Comparison of ENCODE assay signal across 1 cellular context in genomic region chr10:131897297-131897899, GRCh38.
TF ChIP-seq lines count a peak whose summit lies in the region.

No MANE protein-coding gene starts in this region.

TF ChIP-seq in K562, 482 proteins besides CTCF, POLR2A, EP300 and RAD21 (continued from another document and continues in another):
- TF ChIP-seq, protein P1, sequence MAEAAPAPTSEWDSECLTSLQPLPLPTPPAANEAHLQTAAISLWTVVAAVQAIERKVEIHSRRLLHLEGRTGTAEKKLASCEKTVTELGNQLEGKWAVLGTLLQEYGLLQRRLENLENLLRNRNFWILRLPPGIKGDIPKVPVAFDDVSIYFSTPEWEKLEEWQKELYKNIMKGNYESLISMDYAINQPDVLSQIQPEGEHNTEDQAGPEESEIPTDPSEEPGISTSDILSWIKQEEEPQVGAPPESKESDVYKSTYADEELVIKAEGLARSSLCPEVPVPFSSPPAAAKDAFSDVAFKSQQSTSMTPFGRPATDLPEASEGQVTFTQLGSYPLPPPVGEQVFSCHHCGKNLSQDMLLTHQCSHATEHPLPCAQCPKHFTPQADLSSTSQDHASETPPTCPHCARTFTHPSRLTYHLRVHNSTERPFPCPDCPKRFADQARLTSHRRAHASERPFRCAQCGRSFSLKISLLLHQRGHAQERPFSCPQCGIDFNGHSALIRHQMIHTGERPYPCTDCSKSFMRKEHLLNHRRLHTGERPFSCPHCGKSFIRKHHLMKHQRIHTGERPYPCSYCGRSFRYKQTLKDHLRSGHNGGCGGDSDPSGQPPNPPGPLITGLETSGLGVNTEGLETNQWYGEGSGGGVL (CRISPR knock-in tag; IDR thresholded peaks at IDR 0.05) = no peak
- TF ChIP-seq ZNF431 (CRISPR knock-in tag; IDR thresholded peaks at IDR 0.05) (no peak), RFX7 (CRISPR knock-in tag; IDR thresholded peaks at IDR 0.05) (no peak), ZNF184 (CRISPR knock-in tag; IDR thresholded peaks at IDR 0.05) (no peak), LCOR (CRISPR knock-in tag; IDR thresholded peaks at IDR 0.05) (no peak), ZNF507 (tag; conservative IDR thresholded peaks at IDR 0.05) (no peak), SMARCA5 (IDR thresholded peaks at IDR 0.05) (no peak), STAT5B (CRISPR knock-in tag; IDR thresholded peaks at IDR 0.05) (no peak), TRIM24 (IDR thresholded peaks at IDR 0.05) (peak; percentile 51 to 72; a peak in 3 of 4 replicates), NCOA4 (IDR thresholded peaks at IDR 0.05; ENCODE audit: partially characterized antibody) (no peak), PHB2 (IDR thresholded peaks at IDR 0.05; ENCODE audit: low read depth) (no peak), NR1H2 (CRISPR knock-in tag; IDR thresholded peaks at IDR 0.05) (no peak), CEBPB (tag; IDR thresholded peaks at IDR 0.05) (peak; percentile 97), NEUROD1 (IDR thresholded peaks at IDR 0.05; ENCODE audit: borderline replicate concordance, low read depth, low read length, partially characterized antibody) (peak; percentile 71), RFX5 (IDR thresholded peaks at IDR 0.05; ENCODE audit: low read depth, low read length) (no peak), CTBP1 (IDR thresholded peaks at IDR 0.05; ENCODE audit: borderline replicate concordance) (peak; percentile 60; the same call in 1 of the 2 replicates), PRMT5 (CRISPR knock-in tag; IDR thresholded peaks at IDR 0.05) (no peak), MCM3 (IDR thresholded peaks at IDR 0.05) (no peak), SMAD2 (IDR thresholded peaks at IDR 0.05; ENCODE audit: low read depth, low read length) (no peak), NBN (IDR thresholded peaks at IDR 0.05; ENCODE audit: low read depth) (peak; percentile 49; the same call in 1 of the 2 replicates), MCM2 (IDR thresholded peaks at IDR 0.05; ENCODE audit: low read depth) (no peak), BRF1 (IDR thresholded peaks at IDR 0.05; ENCODE audit: borderline replicate concordance, extremely low read depth, insufficient read length) (no peak), GATAD2A (IDR thresholded peaks at IDR 0.05) (0 out of 2 replicates have a peak, but pooled peaks have one; percentile 41), MCM5 (IDR thresholded peaks at IDR 0.05; ENCODE audit: low read depth) (no peak), E2F4 (CRISPR knock-in tag; IDR thresholded peaks at IDR 0.05; ENCODE audit: low read depth) (no peak), POLR3A (IDR thresholded peaks at IDR 0.05; ENCODE audit: borderline replicate concordance, extremely low read depth, insufficient read depth, insufficient read length) (no peak), RBM15 (IDR thresholded peaks at IDR 0.05; ENCODE audit: insufficient read depth, low read length) (no peak), FUS (optimal IDR thresholded peaks at IDR 0.05; ENCODE audit: low read depth, low read length) (no peak), ZNF586 (CRISPR knock-in tag; conservative IDR thresholded peaks at IDR 0.05) (no peak), L3MBTL2 (IDR thresholded peaks at IDR 0.05) (peak; percentile 83), SMAD3 (CRISPR knock-in tag; conservative IDR thresholded peaks at IDR 0.05) (no peak), SIX5 (IDR thresholded peaks at IDR 0.05; ENCODE audit: borderline replicate concordance in 1 of 2, insufficient read depth in 1 of 2, low read depth in 1 of 2, low read length in 2 of 2) (no peak), ZNF764 (CRISPR knock-in tag; IDR thresholded peaks at IDR 0.05; ENCODE audit: low read depth) (no peak), FOXA1 (IDR thresholded peaks at IDR 0.05; ENCODE audit: borderline replicate concordance) (no peak), ZNF3 (CRISPR knock-in tag; IDR thresholded peaks at IDR 0.05) (no peak), KHSRP (IDR thresholded peaks at IDR 0.05) (no peak), MED1 (CRISPR knock-in tag; IDR thresholded peaks at IDR 0.05; ENCODE audit: borderline replicate concordance) (no peak), ZNF583 (CRISPR knock-in tag; IDR thresholded peaks at IDR 0.05) (0 out of 2 replicates have a peak, but pooled peaks have one; percentile 19), ADNP (tag; IDR thresholded peaks at IDR 0.05) (0 out of 2 replicates have a peak, but pooled peaks have one; percentile 30), PATZ1 (CRISPR knock-in tag; IDR thresholded peaks at IDR 0.05; ENCODE audit: borderline replicate concordance) (no peak), RFX1 (IDR thresholded peaks at IDR 0.05) (no peak), JUNB (CRISPR knock-in tag; conservative IDR thresholded peaks at IDR 0.05) (no peak), ETV5 (CRISPR knock-in tag; IDR thresholded peaks at IDR 0.05; ENCODE audit: low read depth) (no peak), HCFC1 (IDR thresholded peaks at IDR 0.05; ENCODE audit: low read depth, low read length) (peak; percentile 23; the same call in 1 of the 2 replicates), ZNF77 (CRISPR knock-in tag; IDR thresholded peaks at IDR 0.05) (no peak), JUN (IDR thresholded peaks at IDR 0.05; ENCODE audit: borderline replicate concordance, low read depth, low read length) (0 out of 2 replicates have a peak, but pooled peaks have one; percentile 67), JUN (CRISPR knock-in tag; IDR thresholded peaks at IDR 0.05; ENCODE audit: borderline replicate concordance) (no peak), E2F6 (IDR thresholded peaks at IDR 0.05; ENCODE audit: borderline replicate concordance in 1 of 2, extremely low read depth in 1 of 2, insufficient read depth in 1 of 2, insufficient read length in 1 of 2, low read depth in 1 of 2, low read length in 1 of 2, poor library complexity in 1 of 2, severe bottlenecking in 1 of 2) (peak; percentile 68), KLF16 (IDR thresholded peaks at IDR 0.05) (peak; percentile 87), SIN3A (IDR thresholded peaks at IDR 0.05; ENCODE audit: borderline replicate concordance in 2 of 2, control insufficient read depth in 1 of 2, low read depth in 2 of 2, low read length in 2 of 2) (no peak)
- TF ChIP-seq, protein P2, sequence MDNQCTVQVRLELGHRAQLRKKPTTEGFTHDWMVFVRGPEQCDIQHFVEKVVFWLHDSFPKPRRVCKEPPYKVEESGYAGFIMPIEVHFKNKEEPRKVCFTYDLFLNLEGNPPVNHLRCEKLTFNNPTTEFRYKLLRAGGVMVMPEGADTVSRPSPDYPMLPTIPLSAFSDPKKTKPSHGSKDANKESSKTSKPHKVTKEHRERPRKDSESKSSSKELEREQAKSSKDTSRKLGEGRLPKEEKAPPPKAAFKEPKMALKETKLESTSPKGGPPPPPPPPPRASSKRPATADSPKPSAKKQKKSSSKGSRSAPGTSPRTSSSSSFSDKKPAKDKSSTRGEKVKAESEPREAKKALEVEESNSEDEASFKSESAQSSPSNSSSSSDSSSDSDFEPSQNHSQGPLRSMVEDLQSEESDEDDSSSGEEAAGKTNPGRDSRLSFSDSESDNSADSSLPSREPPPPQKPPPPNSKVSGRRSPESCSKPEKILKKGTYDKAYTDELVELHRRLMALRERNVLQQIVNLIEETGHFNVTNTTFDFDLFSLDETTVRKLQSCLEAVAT (IDR thresholded peaks at IDR 0.05) = peak; percentile 83 to 93
- TF ChIP-seq, protein P3, sequence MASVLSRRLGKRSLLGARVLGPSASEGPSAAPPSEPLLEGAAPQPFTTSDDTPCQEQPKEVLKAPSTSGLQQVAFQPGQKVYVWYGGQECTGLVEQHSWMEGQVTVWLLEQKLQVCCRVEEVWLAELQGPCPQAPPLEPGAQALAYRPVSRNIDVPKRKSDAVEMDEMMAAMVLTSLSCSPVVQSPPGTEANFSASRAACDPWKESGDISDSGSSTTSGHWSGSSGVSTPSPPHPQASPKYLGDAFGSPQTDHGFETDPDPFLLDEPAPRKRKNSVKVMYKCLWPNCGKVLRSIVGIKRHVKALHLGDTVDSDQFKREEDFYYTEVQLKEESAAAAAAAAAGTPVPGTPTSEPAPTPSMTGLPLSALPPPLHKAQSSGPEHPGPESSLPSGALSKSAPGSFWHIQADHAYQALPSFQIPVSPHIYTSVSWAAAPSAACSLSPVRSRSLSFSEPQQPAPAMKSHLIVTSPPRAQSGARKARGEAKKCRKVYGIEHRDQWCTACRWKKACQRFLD (CRISPR knock-in tag; IDR thresholded peaks at IDR 0.05) = 0 out of 2 replicates have a peak, but pooled peaks have one; percentile 48
- TF ChIP-seq, protein P4, sequence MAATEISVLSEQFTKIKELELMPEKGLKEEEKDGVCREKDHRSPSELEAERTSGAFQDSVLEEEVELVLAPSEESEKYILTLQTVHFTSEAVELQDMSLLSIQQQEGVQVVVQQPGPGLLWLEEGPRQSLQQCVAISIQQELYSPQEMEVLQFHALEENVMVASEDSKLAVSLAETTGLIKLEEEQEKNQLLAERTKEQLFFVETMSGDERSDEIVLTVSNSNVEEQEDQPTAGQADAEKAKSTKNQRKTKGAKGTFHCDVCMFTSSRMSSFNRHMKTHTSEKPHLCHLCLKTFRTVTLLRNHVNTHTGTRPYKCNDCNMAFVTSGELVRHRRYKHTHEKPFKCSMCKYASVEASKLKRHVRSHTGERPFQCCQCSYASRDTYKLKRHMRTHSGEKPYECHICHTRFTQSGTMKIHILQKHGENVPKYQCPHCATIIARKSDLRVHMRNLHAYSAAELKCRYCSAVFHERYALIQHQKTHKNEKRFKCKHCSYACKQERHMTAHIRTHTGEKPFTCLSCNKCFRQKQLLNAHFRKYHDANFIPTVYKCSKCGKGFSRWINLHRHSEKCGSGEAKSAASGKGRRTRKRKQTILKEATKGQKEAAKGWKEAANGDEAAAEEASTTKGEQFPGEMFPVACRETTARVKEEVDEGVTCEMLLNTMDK (IDR thresholded peaks at IDR 0.05; ENCODE audit: borderline replicate concordance, insufficient read depth, low read depth, low read length, poor library complexity, severe bottlenecking) = no peak
- TF ChIP-seq, protein P5, sequence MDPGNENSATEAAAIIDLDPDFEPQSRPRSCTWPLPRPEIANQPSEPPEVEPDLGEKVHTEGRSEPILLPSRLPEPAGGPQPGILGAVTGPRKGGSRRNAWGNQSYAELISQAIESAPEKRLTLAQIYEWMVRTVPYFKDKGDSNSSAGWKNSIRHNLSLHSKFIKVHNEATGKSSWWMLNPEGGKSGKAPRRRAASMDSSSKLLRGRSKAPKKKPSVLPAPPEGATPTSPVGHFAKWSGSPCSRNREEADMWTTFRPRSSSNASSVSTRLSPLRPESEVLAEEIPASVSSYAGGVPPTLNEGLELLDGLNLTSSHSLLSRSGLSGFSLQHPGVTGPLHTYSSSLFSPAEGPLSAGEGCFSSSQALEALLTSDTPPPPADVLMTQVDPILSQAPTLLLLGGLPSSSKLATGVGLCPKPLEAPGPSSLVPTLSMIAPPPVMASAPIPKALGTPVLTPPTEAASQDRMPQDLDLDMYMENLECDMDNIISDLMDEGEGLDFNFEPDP (CRISPR knock-in tag; IDR thresholded peaks at IDR 0.05) = no peak
- TF ChIP-seq, protein P6, sequence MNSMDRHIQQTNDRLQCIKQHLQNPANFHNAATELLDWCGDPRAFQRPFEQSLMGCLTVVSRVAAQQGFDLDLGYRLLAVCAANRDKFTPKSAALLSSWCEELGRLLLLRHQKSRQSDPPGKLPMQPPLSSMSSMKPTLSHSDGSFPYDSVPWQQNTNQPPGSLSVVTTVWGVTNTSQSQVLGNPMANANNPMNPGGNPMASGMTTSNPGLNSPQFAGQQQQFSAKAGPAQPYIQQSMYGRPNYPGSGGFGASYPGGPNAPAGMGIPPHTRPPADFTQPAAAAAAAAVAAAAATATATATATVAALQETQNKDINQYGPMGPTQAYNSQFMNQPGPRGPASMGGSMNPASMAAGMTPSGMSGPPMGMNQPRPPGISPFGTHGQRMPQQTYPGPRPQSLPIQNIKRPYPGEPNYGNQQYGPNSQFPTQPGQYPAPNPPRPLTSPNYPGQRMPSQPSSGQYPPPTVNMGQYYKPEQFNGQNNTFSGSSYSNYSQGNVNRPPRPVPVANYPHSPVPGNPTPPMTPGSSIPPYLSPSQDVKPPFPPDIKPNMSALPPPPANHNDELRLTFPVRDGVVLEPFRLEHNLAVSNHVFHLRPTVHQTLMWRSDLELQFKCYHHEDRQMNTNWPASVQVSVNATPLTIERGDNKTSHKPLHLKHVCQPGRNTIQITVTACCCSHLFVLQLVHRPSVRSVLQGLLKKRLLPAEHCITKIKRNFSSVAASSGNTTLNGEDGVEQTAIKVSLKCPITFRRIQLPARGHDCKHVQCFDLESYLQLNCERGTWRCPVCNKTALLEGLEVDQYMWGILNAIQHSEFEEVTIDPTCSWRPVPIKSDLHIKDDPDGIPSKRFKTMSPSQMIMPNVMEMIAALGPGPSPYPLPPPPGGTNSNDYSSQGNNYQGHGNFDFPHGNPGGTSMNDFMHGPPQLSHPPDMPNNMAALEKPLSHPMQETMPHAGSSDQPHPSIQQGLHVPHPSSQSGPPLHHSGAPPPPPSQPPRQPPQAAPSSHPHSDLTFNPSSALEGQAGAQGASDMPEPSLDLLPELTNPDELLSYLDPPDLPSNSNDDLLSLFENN (IDR thresholded peaks at IDR 0.05; ENCODE audit: low read depth in 2 of 2, low read length in 2 of 2) = peak in 1 of 2 experiments; percentile 64; a peak in 1 of 4 replicates
